In genomic region chr11:124844664-124845079, GRCh38 we compare ENCODE assay signal across 25 cellular contexts. TPM values are rescaled to one million over a fixed set of nuclear protein-coding genes. Genes with fewer than 3 reads are reported as not detected.
"Had no signal": no experiment of that assay in that cellular context is flagged by ENCODE, and none has a peak within 500 bp of the region (broad histone marks: within the 10 kb centered on the region; RNA-seq: fewer than 3 reads in every experiment).

No MANE protein-coding gene starts in this region.

- H3K9me3 Mint-ChIP-seq: activated naive CD8-positive, alpha-beta T cell treated with anti-CD3 and anti-CD28 coated beads, Interleukin-2, amount 10 ng/mL, durations not matched to agents 7 days and 5 days; natural killer cell; stimulated activated memory B cell treated with anti-CD40 and anti-IgM and Interleukin-4, amounts not matched to agents 10 μg/mL and 1 μg/mL and 100 μg/mL, for 72 hours; WTC11 had no signal

- H3K4me3 ChIP-seq: left ventricle myocardium inferior, right lobe of liver, transverse colon, vagina had no signal

- H3K27ac Mint-ChIP-seq: activated CD4-positive, alpha-beta T cell treated with anti-CD3 and anti-CD28 coated beads for 36 hours; activated naive CD8-positive, alpha-beta T cell treated with anti-CD3 and anti-CD28 coated beads, Interleukin-2, amount 10 ng/mL, durations not matched to agents 7 days and 5 days; immature natural killer cell; natural killer cell; stimulated activated memory B cell treated with anti-CD40 and anti-IgM and Interleukin-4, amounts not matched to agents 10 μg/mL and 1 μg/mL and 100 μg/mL, for 72 hours; WTC11 had no signal

- H3K27ac ChIP-seq: foreskin keratinocyte, left ventricle myocardium inferior, right lobe of liver, transverse colon, vagina had no signal

- H3K4me1 ChIP-seq: foreskin keratinocyte had no signal

- H3K36me3 ChIP-seq: left ventricle myocardium inferior, right lobe of liver, transverse colon, vagina had no signal

- FAIRE-seq: endometrium, small intestine had no signal

- H3K36me3 Mint-ChIP-seq: activated naive CD8-positive, alpha-beta T cell treated with anti-CD3 and anti-CD28 coated beads, Interleukin-2, amount 10 ng/mL, durations not matched to agents 7 days and 5 days; immature natural killer cell; natural killer cell; stimulated activated memory B cell treated with anti-CD40 and anti-IgM and Interleukin-4, amounts not matched to agents 10 μg/mL and 1 μg/mL and 100 μg/mL, for 72 hours; WTC11 had no signal

- DNase-seq: activated CD4-positive, alpha-beta T cell treated with anti-CD3 and anti-CD28 coated beads for 36 hours; activated CD4-positive, alpha-beta T cell treated with anti-CD3 and anti-CD28 coated beads, Interleukin-2, amount 50 U/mL, for 48 hours; activated naive CD4-positive, alpha-beta T cell treated with Interleukin-2 at 50 U/mL for 16 hours; activated naive CD8-positive, alpha-beta T cell treated with anti-CD3 and anti-CD28 coated beads, Interleukin-2, amount 10 ng/mL, durations not matched to agents 7 days and 5 days; activated T-cell treated with anti-CD3 and anti-CD28 coated beads, Interleukin-2, amount 50 U/mL, for 48 hours; amniotic stem cell; cerebellar nuclear complex; cortex of kidney; foreskin keratinocyte; immature natural killer cell; kidney glomerular epithelial cell; left ventricle myocardium inferior; midbrain; natural killer cell; nucleus accumbens; right lobe of liver; small intestine; stimulated activated CD4-positive, alpha-beta T cell treated with anti-CD3 and anti-CD28 coated beads, Interleukin-2, amount 100 ng/mL, for 24 hours; T-helper 9 cell; transverse colon had no signal

- ATAC-seq: activated CD4-positive, alpha-beta T cell treated with anti-CD3 and anti-CD28 coated beads for 36 hours; foreskin keratinocyte; natural killer cell; right lobe of liver; stimulated activated memory B cell treated with anti-CD40 and anti-IgM and Interleukin-4, amounts not matched to agents 10 μg/mL and 1 μg/mL and 100 μg/mL, for 72 hours; WTC11 had no signal

- H3K27me3 ChIP-seq: vagina had no signal

- H3K4me3 Mint-ChIP-seq: activated CD4-positive, alpha-beta T cell treated with anti-CD3 and anti-CD28 coated beads for 36 hours; activated naive CD8-positive, alpha-beta T cell treated with anti-CD3 and anti-CD28 coated beads, Interleukin-2, amount 10 ng/mL, durations not matched to agents 7 days and 5 days; immature natural killer cell; natural killer cell; stimulated activated memory B cell treated with anti-CD40 and anti-IgM and Interleukin-4, amounts not matched to agents 10 μg/mL and 1 μg/mL and 100 μg/mL, for 72 hours; WTC11 had no signal

- H3K9me3 ChIP-seq: left ventricle myocardium inferior, right lobe of liver, transverse colon, vagina had no signal

RNA-seq across cellular contexts. Expression of gene ROBO4, which starts 53.0 kb away (rescaled TPM):
- total RNA-seq: activated CD4-positive, alpha-beta T cell treated with anti-CD3 and anti-CD28 coated beads for 36 hours; activated naive CD8-positive, alpha-beta T cell treated with anti-CD3 and anti-CD28 coated beads, Interleukin-2, amount 10 ng/mL, durations not matched to agents 7 days and 5 days; natural killer cell; T-helper 1 cell treated with Interleukin-12 subunit alpha and Interleukin-12 subunit beta and Interleukin-4 antibody, amounts not matched to agents 30 ng/mL and 1 ng/mL, for 36 hours had no signal
- polyA plus RNA-seq: immature natural killer cell had no signal
